9 cellular contexts compared by ENCODE assay signal in the genomic region with DNA sequence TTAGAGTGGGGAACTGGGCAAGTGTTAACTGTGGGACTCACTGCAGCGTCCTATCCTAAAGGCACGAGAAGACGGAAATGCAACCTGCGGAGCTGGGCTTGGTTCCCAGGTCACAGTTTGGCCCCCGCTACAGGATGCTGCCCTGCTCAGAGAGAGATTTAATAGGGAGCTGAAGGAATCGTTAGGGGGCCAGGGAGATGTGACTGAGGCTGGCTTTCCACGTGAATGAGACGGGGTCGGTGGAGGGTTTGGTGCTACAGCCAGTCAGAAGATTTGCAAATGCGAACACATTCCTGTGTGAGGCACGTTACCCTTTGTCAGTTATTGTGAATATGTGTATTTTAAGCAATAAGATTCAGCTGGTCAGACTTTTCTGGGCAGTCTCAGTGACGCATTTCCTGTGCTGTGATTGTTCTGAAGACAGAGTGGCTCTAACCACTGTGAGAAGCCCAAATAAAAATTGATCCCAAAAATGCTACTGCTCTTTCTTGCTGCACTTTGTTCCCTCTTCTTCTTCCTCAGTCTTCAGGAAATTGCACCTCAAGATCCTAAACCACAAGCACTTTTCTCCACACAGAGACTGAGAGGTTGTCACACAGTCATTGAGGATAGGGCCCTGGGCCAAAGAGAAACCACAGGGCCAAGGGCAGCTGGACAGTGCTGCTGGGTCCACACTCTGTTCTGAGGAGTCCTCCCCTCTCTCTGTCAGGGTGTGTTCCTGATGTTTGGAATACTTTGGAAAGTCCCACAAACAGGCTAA. TPM values are rescaled to one million over a fixed set of nuclear protein-coding genes. Genes with fewer than 3 reads are reported as not detected.
DNase-seq lines count a peak whose midpoint lies in the region; ATAC-seq and TF ChIP-seq lines count a peak whose summit lies in the region.
"Had no signal": no experiment of that assay in that cellular context is flagged by ENCODE, and none has a peak within 500 bp of the region (broad histone marks: within the 10 kb centered on the region; RNA-seq: fewer than 3 reads in every experiment).

No MANE protein-coding gene starts in this region.

- peak overlapping the region; percentile 56 for H3K27ac ChIP-seq in HL-60 (replicated peaks)
- H3K27ac ChIP-seq in body of pancreas: peak overlapping the region; percentile 31 to 83 (median 58)

- no peaks in the 10 kb centered on the region for H3K27me3 ChIP-seq in HL-60 (ENCODE audit: insufficient read depth, poor library complexity, severe bottlenecking)
- no peaks in the 10 kb centered on the region for H3K27me3 ChIP-seq in body of pancreas

- H3K27me3 Mint-ChIP-seq in stimulated activated naive B cell treated with anti-CD40 and anti-IgM and Interleukin-4, amounts not matched to agents 10 μg/mL and 1 μg/mL and 100 μg/mL, for 72 hours: no peaks in the 10 kb centered on the region

- H3K9me3 Mint-ChIP-seq in stimulated activated naive B cell treated with anti-CD40 and anti-IgM and Interleukin-4, amounts not matched to agents 10 μg/mL and 1 μg/mL and 100 μg/mL, for 72 hours: no peaks in the 10 kb centered on the region

- TF ChIP-seq CTCF in HL-60 (IDR thresholded peaks at IDR 0.05; ENCODE audit: insufficient read depth, low read length) (no peak), body of pancreas (IDR thresholded peaks at IDR 0.05) (no peak)

- WGBS in body of pancreas, 2 donors: 71 to 77% methylated on average over 12 of the region's 12 CpGs

- H3K4me3 Mint-ChIP-seq in stimulated activated naive B cell treated with anti-CD40 and anti-IgM and Interleukin-4, amounts not matched to agents 10 μg/mL and 1 μg/mL and 100 μg/mL, for 72 hours: no peak overlapping the region

- peak in 1 of 3 donors; percentile 57 for TF ChIP-seq POLR2A in body of pancreas (IDR thresholded peaks at IDR 0.05)

- intact Hi-C loops in body of pancreas (cut with DNase I): no loop called here

- H3K4me3 ChIP-seq in HL-60 (replicated peaks; ENCODE audit: insufficient read depth, low read length) (no peak overlapping the region), body of pancreas (no peak overlapping the region)

- H3K4me1 Mint-ChIP-seq in stimulated activated naive B cell treated with anti-CD40 and anti-IgM and Interleukin-4, amounts not matched to agents 10 μg/mL and 1 μg/mL and 100 μg/mL, for 72 hours: peaks cover 17 to 65% of the 10 kb centered on the region in 2 donors

- H3K27ac Mint-ChIP-seq in stimulated activated naive B cell treated with anti-CD40 and anti-IgM and Interleukin-4, amounts not matched to agents 10 μg/mL and 1 μg/mL and 100 μg/mL, for 72 hours: peak overlapping the region; percentile 31

- peaks cover 11% of the 10 kb centered on the region for H3K4me1 ChIP-seq in body of pancreas

- DNase-seq in HL-60 (ENCODE audit: low read depth in 1 of 2, low spot score in 1 of 2) (peak in 1 of 2 experiments; percentile 62), body of pancreas (peak in 3 of 4 donors; percentile 29 to 70 (median 31)), kidney tubule cell (ENCODE audit: low spot score) (peak; percentile 13), NCI-H146 treated with DMSO at 0.1 percent for 48 hours (lab: John Stamatoyannopoulos, UW; ENCODE audit: unreplicated experiment) (no peak)
- no peak for DNase-seq in stimulated activated naive B cell treated with anti-CD40 and anti-IgM and Interleukin-4, amounts not matched to agents 10 μg/mL and 1 μg/mL and 100 μg/mL, for 72 hours
- DNase-seq: T1000 had no signal

- peaks cover 14 to 27% of the 10 kb centered on the region in 2 donors for H3K36me3 ChIP-seq in body of pancreas (replicated peaks in 1 of 2; ENCODE audit: insufficient read depth in 1 of 2, low read depth in 2 of 2)

- ATAC-seq in body of pancreas: peak; percentile 54
- no peak for ATAC-seq in stimulated activated naive B cell treated with anti-CD40 and anti-IgM and Interleukin-4, amounts not matched to agents 10 μg/mL and 1 μg/mL and 100 μg/mL, for 72 hours (replicated peaks)
- no peak for ATAC-seq in HG02759 (IDR thresholded peaks at IDR 0.05; ENCODE audit: unreplicated experiment)
- no peak for ATAC-seq in GM19395 (IDR thresholded peaks at IDR 0.05; ENCODE audit: unreplicated experiment)
- ATAC-seq in HG02852 (IDR thresholded peaks at IDR 0.05; ENCODE audit: unreplicated experiment): no peak

- no peaks in the 10 kb centered on the region for H3K9me3 ChIP-seq in body of pancreas

- H3K36me3 Mint-ChIP-seq in stimulated activated naive B cell treated with anti-CD40 and anti-IgM and Interleukin-4, amounts not matched to agents 10 μg/mL and 1 μg/mL and 100 μg/mL, for 72 hours: peaks cover 22 to 38% of the 10 kb centered on the region in 2 donors

RNA-seq across cellular contexts. Expression of a gene that starts 21.2 kb away (rescaled TPM):
- not detected for total RNA-seq in body of pancreas

RNA-seq across cellular contexts. Expression of a gene that starts 38.1 kb away (rescaled TPM):
- 10 to 100 TPM; 12.9 to 13.2 TPM for total RNA-seq in body of pancreas

RNA-seq across cellular contexts. Expression of a gene that starts 53.3 kb away (rescaled TPM):
- 1 to 10 TPM; 4.0 to 4.7 TPM for total RNA-seq in body of pancreas

Comparison
In these comparisons a context has a peak if more than half of its experiments do, and no peak if none do; other contexts are left out.
1. DNase-seq: peak in body of pancreas (3 of 4) and kidney tubule cell (single experiment); none in stimulated activated naive B cell treated with anti-CD40 and anti-IgM and Interleukin-4, amounts not matched to agents 10 μg/mL and 1 μg/mL and 100 μg/mL, for 72 hours (single experiment) and NCI-H146 treated with DMSO at 0.1 percent for 48 hours (single experiment).